1 cellular context compared by ENCODE assay signal in genomic region chr17:81238490-81238814, GRCh38.
TF ChIP-seq lines count a peak whose summit lies in the region.

No MANE protein-coding gene starts in this region.

TF ChIP-seq in HCT116, 20 proteins besides CTCF, POLR2A, EP300 and RAD21:
- TF ChIP-seq ELF1 (IDR thresholded peaks at IDR 0.05; ENCODE audit: borderline replicate concordance, low read depth) (no peak), ZBTB33 (IDR thresholded peaks at IDR 0.05; ENCODE audit: extremely low read depth, insufficient replicate concordance, low read length) (no peak), EZH2 (IDR thresholded peaks at IDR 0.05) (no peak), SRF (IDR thresholded peaks at IDR 0.05; ENCODE audit: low read depth) (no peak), CEBPB (IDR thresholded peaks at IDR 0.05; ENCODE audit: low read depth) (no peak), ZFX (IDR thresholded peaks at IDR 0.05) (no peak), FOSL1 (IDR thresholded peaks at IDR 0.05; ENCODE audit: low read depth) (no peak), TCF7L2 (IDR thresholded peaks at IDR 0.05; ENCODE audit: borderline replicate concordance, extremely low read depth, insufficient read depth, insufficient read length) (no peak), CBX3 (IDR thresholded peaks at IDR 0.05; ENCODE audit: low read depth) (no peak), ZNF274 (IDR thresholded peaks at IDR 0.05; ENCODE audit: low read depth, low read length) (no peak), EZH2phosphoT487 (IDR thresholded peaks at IDR 0.05; ENCODE audit: borderline replicate concordance) (no peak)
- TF ChIP-seq, protein P1, sequence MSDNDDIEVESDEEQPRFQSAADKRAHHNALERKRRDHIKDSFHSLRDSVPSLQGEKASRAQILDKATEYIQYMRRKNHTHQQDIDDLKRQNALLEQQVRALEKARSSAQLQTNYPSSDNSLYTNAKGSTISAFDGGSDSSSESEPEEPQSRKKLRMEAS (IDR thresholded peaks at IDR 0.05) = no peak
